In genomic region chr4:139721789-139722188, GRCh38 we compare ENCODE assay signal across 26 cellular contexts.
"Had no signal": no experiment of that assay in that cellular context is flagged by ENCODE, and none has a peak within 500 bp of the region (broad histone marks: within the 10 kb centered on the region; RNA-seq: fewer than 3 reads in every experiment).

No MANE protein-coding gene starts in this region.

- H3K9me3 Mint-ChIP-seq: dendritic cell treated with granulocyte-macrophage colony-stimulating factor and Interleukin-4, amounts not matched to agents 40 ng/mL and 50 ng/mL, for 4 days; effector memory CD8-positive, alpha-beta T cell; endodermal cell; mesothelial cell of epicardium had no signal

- H3K9me3 ChIP-seq: colonic mucosa, esophagus squamous epithelium, gastrocnemius medialis, heart right ventricle, left lung, lower lobe of right lung, mucosa of descending colon had no signal

- H3K27ac ChIP-seq: colonic mucosa, epithelial cell of prostate, esophagus squamous epithelium, gastrocnemius medialis, heart right ventricle, left lung, lower lobe of right lung had no signal

- H3K27me3 Mint-ChIP-seq: dendritic cell treated with granulocyte-macrophage colony-stimulating factor and Interleukin-4, amounts not matched to agents 40 ng/mL and 50 ng/mL, for 4 days; effector memory CD8-positive, alpha-beta T cell had no signal

- H3K4me3 Mint-ChIP-seq: dendritic cell treated with granulocyte-macrophage colony-stimulating factor and Interleukin-4, amounts not matched to agents 40 ng/mL and 50 ng/mL, for 4 days; effector memory CD8-positive, alpha-beta T cell; endodermal cell; mesothelial cell of epicardium had no signal

- H3K4me1 Mint-ChIP-seq: mesothelial cell of epicardium had no signal

- H3K4me3 ChIP-seq: colonic mucosa, esophagus squamous epithelium, gastrocnemius medialis, heart right ventricle, left lung, lower lobe of right lung, mucosa of descending colon had no signal

- H3K36me3 ChIP-seq: colonic mucosa, gastrocnemius medialis had no signal

- DNase-seq: colonic mucosa; cortex of kidney; effector CD8-positive, alpha-beta T cell; effector memory CD8-positive, alpha-beta T cell; endodermal cell; erythroblast; esophagus squamous epithelium; foreskin fibroblast; foreskin melanocyte; gastrocnemius medialis; glutamatergic neuron; head of caudate nucleus; heart right ventricle; hippocampal formation; left cardiac atrium; left lung; left ventricle myocardium superior; lower lobe of right lung; mesenchymal stem cell; mucosa of descending colon had no signal

- ATAC-seq: effector memory CD8-positive, alpha-beta T cell; esophagus mucosa; gastrocnemius medialis; heart right ventricle; left cardiac atrium; left lung; left ventricle myocardium superior; lower lobe of right lung; mucosa of descending colon had no signal

- FAIRE-seq: endometrium, keratinocyte had no signal

- H3K27me3 ChIP-seq: colonic mucosa, esophagus squamous epithelium, gastrocnemius medialis, heart right ventricle, left lung had no signal

- H3K4me1 ChIP-seq: colonic mucosa, esophagus squamous epithelium, gastrocnemius medialis, left lung, lower lobe of right lung had no signal

- H3K27ac Mint-ChIP-seq: dendritic cell treated with granulocyte-macrophage colony-stimulating factor and Interleukin-4, amounts not matched to agents 40 ng/mL and 50 ng/mL, for 4 days; effector memory CD8-positive, alpha-beta T cell; endodermal cell; mesothelial cell of epicardium had no signal
